In the genomic region with DNA sequence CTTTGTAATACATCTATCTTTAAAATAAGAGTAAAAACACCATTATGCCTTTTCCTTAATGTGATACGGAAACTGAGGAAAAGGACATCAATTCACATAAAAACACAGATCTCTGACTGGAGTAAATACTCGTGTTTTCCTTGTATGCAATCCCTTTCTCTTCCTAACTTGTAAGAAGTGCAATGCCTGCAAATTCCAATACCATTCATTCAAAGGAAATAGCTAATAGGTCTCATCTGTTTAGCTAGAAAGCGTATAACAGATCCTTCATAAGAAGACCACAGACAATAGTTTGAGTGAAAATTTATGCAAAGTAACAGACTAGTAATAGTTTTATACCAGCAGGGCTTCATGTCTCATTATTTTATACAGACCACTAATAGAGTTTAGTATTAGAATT, we compare ENCODE assay signal across 28 cellular contexts.
"Had no signal": no experiment of that assay in that cellular context is flagged by ENCODE, and none has a peak within 500 bp of the region (broad histone marks: within the 10 kb centered on the region; RNA-seq: fewer than 3 reads in every experiment).

No MANE protein-coding gene starts in this region.

- DNase-seq: activated CD4-positive, alpha-beta memory T cell treated with anti-CD3 and anti-CD28 coated beads for 36 hours; activated CD4-positive, alpha-beta T cell treated with anti-CD3 and anti-CD28 coated beads for 36 hours; activated CD4-positive, alpha-beta T cell treated with anti-CD3 and anti-CD28 coated beads, Interleukin-2, amount 10 ng/mL, durations not matched to agents 24 days and 14 days; activated CD4-positive, CD25-positive, alpha-beta regulatory T cell; activated CD4-positive, CD25-positive, alpha-beta regulatory T cell treated with anti-CD3 and anti-CD28 coated beads, Interleukin-2, amount 50 U/mL, for 72 hours; activated CD8-positive, alpha-beta memory T cell treated with anti-CD3 and anti-CD28 coated beads, Interleukin-2, amount 10 ng/mL, durations not matched to agents 7 days and 5 days; activated CD8-positive, alpha-beta memory T cell treated with anti-CD3 and anti-CD28 coated beads, Interleukin-2, amount 50 U/mL, for 4 hours; activated CD8-positive, alpha-beta T cell treated with anti-CD3 and anti-CD28 coated beads, Interleukin-2, amount 10 ng/mL, durations not matched to agents 7 days and 5 days; activated effector memory CD4-positive, alpha-beta T cell treated with anti-CD3 and anti-CD28 coated beads, Interleukin-2, amount 50 U/mL, for 16 hours; activated naive CD4-positive, alpha-beta T cell treated with anti-CD3 and anti-CD28 coated beads for 36 hours; activated naive CD8-positive, alpha-beta T cell treated with anti-CD3 and anti-CD28 coated beads for 36 hours; activated naive CD8-positive, alpha-beta T cell treated with anti-CD3 and anti-CD28 coated beads, Interleukin-2, amount 50 U/mL, for 24 hours; activated T-cell treated with anti-CD3 and anti-CD28 coated beads, Interleukin-2, amount 50 U/mL, for 1 hour; activated T-cell treated with anti-CD3 and anti-CD28 coated beads, Interleukin-2, amount 50 U/mL, for 48 hours; adrenal gland; amygdala; aorta; body of pancreas; caudate nucleus; effector CD8-positive, alpha-beta T cell; endodermal cell; esophagus squamous epithelium; foreskin keratinocyte; gastrocnemius medialis; glutamatergic neuron; heart left ventricle; T-helper 2 cell had no signal

- H3K4me1 ChIP-seq: adrenal gland, body of pancreas, esophagus squamous epithelium, foreskin keratinocyte, gastrocnemius medialis, heart left ventricle had no signal

- H3K4me3 ChIP-seq: adrenal gland, body of pancreas, esophagus squamous epithelium, gastrocnemius medialis, heart left ventricle had no signal

- H3K9me3 ChIP-seq: adrenal gland, body of pancreas, esophagus squamous epithelium, gastrocnemius medialis had no signal

- H3K36me3 ChIP-seq: adrenal gland, esophagus squamous epithelium, gastrocnemius medialis, heart left ventricle had no signal

- H3K27ac ChIP-seq: adrenal gland, body of pancreas, epithelial cell of prostate, esophagus squamous epithelium, foreskin keratinocyte, gastrocnemius medialis, heart left ventricle had no signal

- H3K27me3 ChIP-seq: adrenal gland, body of pancreas, esophagus squamous epithelium, foreskin keratinocyte, gastrocnemius medialis, heart left ventricle had no signal
